ENCODE assay signal across 1 cellular context in genomic region chr1:243213045-243213787, GRCh38.
A peak's percentile ranks its signal among the peaks of the same experiment; 100 is the strongest.
TF ChIP-seq lines count a peak whose summit lies in the region.

No MANE protein-coding gene starts in this region.

TF ChIP-seq in HEK293, 187 proteins besides CTCF, POLR2A, EP300 and RAD21 (continued from another document):
- peak; percentile 11; the same call in 1 of the 2 replicates for TF ChIP-seq ATF2 (tag by site-specific recombination; IDR thresholded peaks at IDR 0.05; ENCODE audit: low read depth)
- peak; percentile 63; the same call in 1 of the 2 replicates for TF ChIP-seq KLF16 (tag by site-specific recombination; IDR thresholded peaks at IDR 0.05)
- 0 out of 2 replicates have a peak, but pooled peaks have one; percentile 45 for TF ChIP-seq ZNF610 (tag by site-specific recombination; IDR thresholded peaks at IDR 0.05; ENCODE audit: borderline replicate concordance)
- 0 out of 2 replicates have a peak, but pooled peaks have one; percentile 10 for TF ChIP-seq ZBTB21 (tag by site-specific recombination; IDR thresholded peaks at IDR 0.05)
- TF ChIP-seq OSR2 (tag by site-specific recombination; IDR thresholded peaks at IDR 0.05): 0 out of 2 replicates have a peak, but pooled peaks have one; percentile 30
- TF ChIP-seq PRDM10 (tag by site-specific recombination; IDR thresholded peaks at IDR 0.05): peak; percentile 50
- TF ChIP-seq ZSCAN18 (tag by site-specific recombination; IDR thresholded peaks at IDR 0.05): 0 out of 2 replicates have a peak, but pooled peaks have one; percentile 59
- TF ChIP-seq FEZF1 (tag by site-specific recombination; IDR thresholded peaks at IDR 0.05): no peak
- peak; percentile 79 for TF ChIP-seq SCRT2 (tag by site-specific recombination; IDR thresholded peaks at IDR 0.05)
